Comparison of ENCODE assay signal across 16 cellular contexts in the genomic region with DNA sequence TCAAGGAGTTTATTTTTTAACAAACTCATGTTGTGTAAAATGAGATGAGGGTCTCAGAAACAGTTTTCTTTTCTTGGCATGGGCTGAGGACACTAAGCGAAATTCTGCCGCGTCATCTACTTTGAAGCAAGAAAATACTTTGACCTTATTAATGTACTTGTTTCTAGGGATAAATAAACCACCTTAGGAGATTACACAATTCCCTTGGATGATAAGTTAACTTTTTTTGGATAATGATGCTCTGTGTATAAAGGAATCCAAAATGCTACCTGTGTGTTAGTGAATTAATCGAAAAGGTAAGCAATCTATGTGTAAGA. TPM values are rescaled to one million over a fixed set of nuclear protein-coding genes. Genes with fewer than 3 reads are reported as not detected.
DNase-seq lines count a peak whose midpoint lies in the region; ATAC-seq, FAIRE-seq and TF ChIP-seq lines count a peak whose summit lies in the region.
"Had no signal": no experiment of that assay in that cellular context is flagged by ENCODE, and none has a peak within 500 bp of the region (broad histone marks: within the 10 kb centered on the region; RNA-seq: fewer than 3 reads in every experiment).

No MANE protein-coding gene starts in this region.

- H3K9me3 Mint-ChIP-seq in type B pancreatic cell = no peaks in the 10 kb centered on the region

- ATAC-seq in GM18502 (IDR thresholded peaks at IDR 0.05; ENCODE audit: poor library complexity, unreplicated experiment) = no peak
- ATAC-seq: Right ventricle myocardium inferior had no signal

- 0 out of 2 replicates have a peak, but pooled peaks cover 5% of the 10 kb centered on the region for H3K9me3 ChIP-seq in HUES6 (ENCODE audit: control insufficient read depth, insufficient read depth, low read depth, low read length)
- no peaks in the 10 kb centered on the region for H3K9me3 ChIP-seq in breast epithelium
- no peaks in the 10 kb centered on the region for H3K9me3 ChIP-seq in kidney (ENCODE audit: control insufficient read depth in 1 of 2, low read length in 2 of 2)
- H3K9me3 ChIP-seq: HAP-1 had no signal

- H3K9ac ChIP-seq in HUES6 (ENCODE audit: low read length) (no peak overlapping the region), kidney (ENCODE audit: low read length in 2 of 2) (no peak overlapping the region)
- H3K9ac ChIP-seq: KMS-11 had no signal

- TF ChIP-seq CTCF in breast epithelium (IDR thresholded peaks at IDR 0.05) (no peak), kidney (IDR thresholded peaks at IDR 0.05; ENCODE audit: borderline replicate concordance, extremely low read depth, insufficient read depth) (no peak), type B pancreatic cell (conservative IDR thresholded peaks at IDR 0.05) (no peak)

- no peaks in the 10 kb centered on the region for H3K36me3 ChIP-seq in HUES6 (ENCODE audit: control insufficient read depth, insufficient read depth, low read length)
- H3K36me3 ChIP-seq in breast epithelium = no peaks in the 10 kb centered on the region
- no peaks in the 10 kb centered on the region for H3K36me3 ChIP-seq in kidney (ENCODE audit: control insufficient read depth in 1 of 2, insufficient read depth in 2 of 2, low read length in 2 of 2)
- H3K36me3 ChIP-seq: HAP-1 had no signal

- H3K4me3 Mint-ChIP-seq in type B pancreatic cell = peak overlapping the region; percentile 30
- H3K4me3 Mint-ChIP-seq: B cell; CD4-positive, alpha-beta T cell had no signal

- H3K27me3 Mint-ChIP-seq in type B pancreatic cell = no peaks in the 10 kb centered on the region
- H3K27me3 Mint-ChIP-seq: B cell; CD4-positive, alpha-beta T cell had no signal

- no peak for FAIRE-seq in kidney (lab: Jason Lieb, UNC)

- intact Hi-C loops in breast epithelium (cut with DNase I; ENCODE audit: low total_unique reads) = no loop called here
- intact Hi-C loops in kidney (cut with DNase I) = no loop called here

- H3K4me1 Mint-ChIP-seq in type B pancreatic cell (ENCODE audit: unreplicated experiment) = peaks cover 50% of the 10 kb centered on the region
- H3K4me1 Mint-ChIP-seq: B cell had no signal

- peak overlapping the region; percentile 64 for H3K27ac ChIP-seq in HUES6 (ENCODE audit: low read depth, low read length)
- peak overlapping the region; percentile 54 to 75 for H3K27ac ChIP-seq in breast epithelium
- peak overlapping the region in 1 of 2 donors; percentile 1 for H3K27ac ChIP-seq in kidney (ENCODE audit: low read depth in 2 of 2, low read length in 2 of 2)
- H3K27ac ChIP-seq: KMS-11 had no signal

- H3K27me3 ChIP-seq in HUES6 (ENCODE audit: control insufficient read depth, insufficient read depth, low read length) = no peaks in the 10 kb centered on the region
- no peaks in the 10 kb centered on the region for H3K27me3 ChIP-seq in breast epithelium

- no peak for TF ChIP-seq POLR2A in breast epithelium (IDR thresholded peaks at IDR 0.05)

- H3K27ac Mint-ChIP-seq in type B pancreatic cell = peak overlapping the region; percentile 71
- H3K27ac Mint-ChIP-seq: B cell; CD4-positive, alpha-beta T cell had no signal

- DNase-seq in breast epithelium (ENCODE audit: low spot score in 2 of 2) = no peak
- DNase-seq in kidney = no peak
- no peak for DNase-seq in type B pancreatic cell (ENCODE audit: extremely low spot score, unreplicated experiment)
- no peak for DNase-seq in activated CD8-positive, alpha-beta memory T cell treated with anti-CD3 and anti-CD28 coated beads for 24 hours
- DNase-seq in AG08396 (ENCODE audit: low spot score) = no peak
- DNase-seq: CD4-positive, alpha-beta T cell; EL; NCI-H2081 treated with DMSO at 0.1 percent for 48 hours; NCI-H2227 treated with DMSO at 0.1 percent for 48 hours; NCI-H524 had no signal

- H3K4me3 ChIP-seq in HUES6 (ENCODE audit: low read depth, low read length) = no peak overlapping the region
- H3K4me3 ChIP-seq in breast epithelium = peak overlapping the region in 1 of 3 donors; percentile 39
- H3K4me3 ChIP-seq in kidney (ENCODE audit: low read length in 2 of 2) = peak overlapping the region; percentile 17 to 22
- H3K4me3 ChIP-seq: HAP-1 had no signal

- H3K36me3 Mint-ChIP-seq in type B pancreatic cell = peaks cover 30% of the 10 kb centered on the region

- peaks cover 44% of the 10 kb centered on the region for H3K4me1 ChIP-seq in HUES6 (ENCODE audit: control insufficient read depth, insufficient read depth, low read length)
- peaks cover 3 to 17% of the 10 kb centered on the region in 2 donors for H3K4me1 ChIP-seq in breast epithelium
- H3K4me1 ChIP-seq in kidney (ENCODE audit: control insufficient read depth in 1 of 2, insufficient read depth in 1 of 2, low read depth in 1 of 2, low read length in 2 of 2) = peaks cover 8 to 9% of the 10 kb centered on the region in 2 donors

RNA-seq across cellular contexts. Expression of a gene that starts 17.2 kb away (rescaled TPM):
- total RNA-seq in breast epithelium (100 to 1,000 TPM in 2 of 3 donors, 10 to 100 TPM in 1; 63.9 to 125 (median 101) TPM), kidney (42.1 TPM), type B pancreatic cell (ENCODE audit: low replicate concordance) (79.2 and 83.4 TPM in 2 replicates)
- polyA plus RNA-seq in kidney (ENCODE audit: insufficient read depth, low read depth, low replicate concordance) = 11.9 TPM
